Comparison of ENCODE assay signal across 11 cellular contexts in the genomic region with DNA sequence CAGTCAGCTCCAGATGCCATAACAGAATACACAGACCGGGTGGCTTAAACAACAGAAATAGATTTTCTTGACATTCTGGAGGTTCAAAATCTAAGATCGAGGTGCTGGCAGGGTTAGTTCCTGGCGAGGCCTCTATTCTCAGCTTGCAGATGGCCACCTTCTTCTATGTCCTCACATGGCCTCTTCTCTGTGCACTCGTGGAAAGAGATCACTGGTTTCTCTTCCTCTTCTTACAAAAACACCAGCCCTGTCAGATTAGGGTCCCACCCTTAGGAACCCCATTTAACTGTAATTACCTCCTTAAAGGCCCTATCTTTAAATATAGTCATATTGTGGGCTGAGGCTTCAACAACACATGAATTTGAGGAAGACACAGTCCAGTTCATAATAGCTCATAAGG. TPM values are rescaled to one million over a fixed set of nuclear protein-coding genes. Genes with fewer than 3 reads are reported as not detected.
A peak's percentile ranks its signal among the peaks of the same experiment; 100 is the strongest.
DNase-seq lines count a peak whose midpoint lies in the region; ATAC-seq, FAIRE-seq and TF ChIP-seq lines count a peak whose summit lies in the region.
"Had no signal": no experiment of that assay in that cellular context is flagged by ENCODE, and none has a peak within 500 bp of the region (broad histone marks: within the 10 kb centered on the region; RNA-seq: fewer than 3 reads in every experiment).

No MANE protein-coding gene starts in this region.

- intact Hi-C loops in sigmoid colon (cut with DNase I), result no loop called here

- H3K4me2 ChIP-seq in osteoblast (ENCODE audit: insufficient read depth, low read length), result peak overlapping the region; percentile 30

- H3K9me3 ChIP-seq in osteoblast (ENCODE audit: low read depth, low read length), result no peaks in the 10 kb centered on the region
- no peaks in the 10 kb centered on the region for H3K9me3 ChIP-seq in sigmoid colon

- no peaks in the 10 kb centered on the region for H3K36me3 ChIP-seq in osteoblast (ENCODE audit: insufficient read depth, low read length)
- H3K36me3 ChIP-seq in sigmoid colon, result no peaks in the 10 kb centered on the region

- H3K27ac Mint-ChIP-seq in activated naive CD4-positive, alpha-beta T cell treated with anti-CD3 and anti-CD28 coated beads, Interleukin-2, amount 50 U/mL, for 72 hours, result no peak overlapping the region

- H3K27me3 ChIP-seq in osteoblast (ENCODE audit: insufficient read depth, low read length) (no peaks in the 10 kb centered on the region), sigmoid colon (no peaks in the 10 kb centered on the region)

- H3K79me2 ChIP-seq in osteoblast (ENCODE audit: insufficient read depth, low read length), result no peaks in the 10 kb centered on the region

- H3K27ac ChIP-seq in osteoblast (ENCODE audit: low read depth, low read length), result peak overlapping the region; percentile 89
- H3K27ac ChIP-seq in sigmoid colon, result no peak overlapping the region

- no peak overlapping the region for H3K4me3 ChIP-seq in osteoblast (ENCODE audit: insufficient read depth, low read length)
- H3K4me3 ChIP-seq in sigmoid colon, result no peak overlapping the region

- no peaks in the 10 kb centered on the region for H3K36me3 Mint-ChIP-seq in activated naive CD4-positive, alpha-beta T cell treated with anti-CD3 and anti-CD28 coated beads, Interleukin-2, amount 50 U/mL, for 72 hours

- no peak for DNase-seq in GM19239 (ENCODE audit: insufficient read length, low spot score)
- peak; percentile 73 for DNase-seq in NOMO-1 treated with dmso at 0.1 percent for 144 hours (lab: John Stamatoyannopoulos, UW; ENCODE audit: unreplicated experiment)
- DNase-seq in osteoblast (ENCODE audit: insufficient read length, low spot score, missing footprints), result no peak
- DNase-seq in activated CD4-positive, alpha-beta T cell treated with anti-CD3 and anti-CD28 coated beads for 48 hours, result no peak
- no peak for DNase-seq in activated naive CD4-positive, alpha-beta T cell treated with anti-CD3 and anti-CD28 coated beads, Interleukin-2, amount 50 U/mL, for 72 hours (ENCODE audit: low spot score in 2 of 2)
- no peak for DNase-seq in sigmoid colon
- DNase-seq in stimulated activated CD4-positive, alpha-beta T cell treated with anti-CD3 and anti-CD28 coated beads, Interleukin-2, amount 100 ng/mL, for 24 hours, result no peak
- DNase-seq: DND-41, NCI-H2171 treated with DMSO at 0.1 percent for 48 hours had no signal

- H2AFZ ChIP-seq in osteoblast (ENCODE audit: low read length), result peak overlapping the region; percentile 30

- TF ChIP-seq EP300 in sigmoid colon (IDR thresholded peaks at IDR 0.05), result no peak

- WGBS in sigmoid colon, 2 donors, result 66 to 80% methylated on average over 4 of the region's 4 CpGs

- H3K4me1 ChIP-seq in osteoblast (ENCODE audit: insufficient read depth, low read length) (peaks cover 43% of the 10 kb centered on the region), sigmoid colon (peaks cover 0 to 34% (median 24%) of the 10 kb centered on the region in 4 donors)

- H4K20me1 ChIP-seq in osteoblast (ENCODE audit: insufficient read depth, low read length), result no peaks in the 10 kb centered on the region

- no peak for TF ChIP-seq POLR2A in sigmoid colon (IDR thresholded peaks at IDR 0.05)

- TF ChIP-seq CTCF in osteoblast (IDR thresholded peaks at IDR 0.05; ENCODE audit: extremely low read depth, low read depth, low read length), result no peak
- no peak for TF ChIP-seq CTCF in sigmoid colon (IDR thresholded peaks at IDR 0.05)

- peak; percentile 61 for ATAC-seq in HG02885 (IDR thresholded peaks at IDR 0.05; ENCODE audit: poor library complexity, unreplicated experiment)
- no peak for ATAC-seq in activated naive CD4-positive, alpha-beta T cell treated with anti-CD3 and anti-CD28 coated beads, Interleukin-2, amount 50 U/mL, for 72 hours
- ATAC-seq: HCT116 had no signal

- FAIRE-seq in GM19239 (lab: Jason Lieb, UNC), result peak; percentile 62

- no peaks in the 10 kb centered on the region for H3K9me3 Mint-ChIP-seq in activated naive CD4-positive, alpha-beta T cell treated with anti-CD3 and anti-CD28 coated beads, Interleukin-2, amount 50 U/mL, for 72 hours

RNA-seq across cellular contexts. Expression of a gene that starts 27.0 kb away (rescaled TPM):
- total RNA-seq in osteoblast, result 32.1 and 38.4 TPM in 2 replicates
- 10 to 100 TPM; 68.1 to 89.3 TPM for total RNA-seq in activated naive CD4-positive, alpha-beta T cell treated with anti-CD3 and anti-CD28 coated beads, Interleukin-2, amount 50 U/mL, for 72 hours
- total RNA-seq in sigmoid colon, result 10 to 100 TPM; 31.3 to 52.0 (median 47.0) TPM
- 10 to 100 TPM in 1 of 3 donors, 1 to 10 TPM in 2; 7.2 to 11.7 (median 9.5) TPM for polyA plus RNA-seq in sigmoid colon
